Comparison of ENCODE assay signal across 8 cellular contexts in the genomic region with DNA sequence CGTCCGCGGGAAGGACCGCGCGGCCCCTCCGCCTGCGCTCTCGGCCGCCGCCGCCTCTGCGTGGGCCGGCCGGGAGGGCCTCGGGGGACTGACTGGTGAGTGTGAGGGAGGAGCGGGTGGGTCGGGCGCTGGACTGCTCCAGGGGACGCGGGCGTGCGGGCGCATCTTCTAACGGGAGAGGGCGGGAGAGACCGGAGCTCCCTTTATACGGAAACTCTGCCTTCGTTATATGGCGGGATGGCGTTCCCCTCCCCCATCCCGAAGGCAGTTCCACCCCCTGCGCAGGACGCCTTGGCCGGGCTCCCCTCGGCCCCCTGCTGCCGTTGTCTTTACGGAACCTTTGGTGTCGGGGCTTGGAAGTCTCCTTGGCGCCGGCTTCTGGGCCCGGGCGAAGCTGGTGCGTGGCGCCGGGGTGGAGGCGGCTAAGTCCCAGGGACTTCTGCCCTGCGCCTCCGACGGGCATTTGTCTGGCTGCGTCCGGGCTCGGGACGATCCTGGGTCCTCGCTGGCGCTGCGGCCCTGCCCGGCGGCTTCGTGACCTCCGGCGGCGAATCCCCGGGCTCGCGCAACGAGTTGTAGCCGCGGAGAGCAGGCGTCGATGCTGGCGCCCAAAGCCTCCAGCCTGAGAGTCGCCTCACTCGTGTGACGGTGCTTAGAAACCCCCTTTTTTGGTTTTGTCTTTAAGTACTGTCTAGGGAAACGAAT. TPM values are rescaled to one million over a fixed set of nuclear protein-coding genes. Genes with fewer than 3 reads are reported as not detected.
DNase-seq lines count a peak whose midpoint lies in the region; ATAC-seq and TF ChIP-seq lines count a peak whose summit lies in the region.

No MANE protein-coding gene starts in this region.

- no peak for TF ChIP-seq EP300 in suprapubic skin (IDR thresholded peaks at IDR 0.05)

- H3K36me3 ChIP-seq in neuron (ENCODE audit: insufficient read depth, low read length) (peaks cover 14% of the 10 kb centered on the region), suprapubic skin (peaks cover 3% of the 10 kb centered on the region)

- H3K27me3 ChIP-seq in neuron (ENCODE audit: insufficient read depth, low read length) (no peaks in the 10 kb centered on the region), suprapubic skin (no peaks in the 10 kb centered on the region)

- TF ChIP-seq POLR2A in suprapubic skin (IDR thresholded peaks at IDR 0.05): no peak

- H3K9me3 ChIP-seq in neuron (ENCODE audit: low read length) (no peaks in the 10 kb centered on the region), suprapubic skin (no peaks in the 10 kb centered on the region)

- H3K4me1 ChIP-seq in neuron (ENCODE audit: insufficient read depth, low read length) (peaks cover 12% of the 10 kb centered on the region), suprapubic skin (peaks cover 28% of the 10 kb centered on the region)

- H3K27ac ChIP-seq in suprapubic skin: peak overlapping the region; percentile 98

- H3K4me3 ChIP-seq in neuron (ENCODE audit: low read length): peak overlapping the region; percentile 94
- peak overlapping the region; percentile 95 for H3K4me3 ChIP-seq in suprapubic skin

- WGBS in suprapubic skin: 0% methylated on average over 17 of the region's 76 CpGs

- ATAC-seq in GM21529 (IDR thresholded peaks at IDR 0.05; ENCODE audit: unreplicated experiment): peak; percentile 38

- H2AFZ ChIP-seq in neuron (ENCODE audit: low read depth, low read length): peak overlapping the region; percentile 77

- DNase-seq in DMS79 treated with DMSO at 0.1 percent for 48 hours (lab: John Stamatoyannopoulos, UW) (peak; percentile 29), HuH-7 (ENCODE audit: low spot score) (peak; percentile 36), SHP77 (lab: John Stamatoyannopoulos, UW) (peak; percentile 41 to 46), foreskin melanocyte (peak; percentile 57), suprapubic skin (ENCODE audit: low spot score in 2 of 2) (peak; percentile 84 to 86)
- peak; percentile 35 for DNase-seq in activated gamma-delta T cell treated with anti-CD3 and anti-CD28 coated beads, Interleukin-2, amount 50 U/mL, for 16 hours (ENCODE audit: low read depth)

- TF ChIP-seq CTCF in suprapubic skin (IDR thresholded peaks at IDR 0.05): no peak

RNA-seq across cellular contexts. Expression of a gene that starts 0.5 kb away (rescaled TPM):
- total RNA-seq in suprapubic skin: 10 to 100 TPM; 14.7 to 39.6 (median 32.2) TPM

RNA-seq across cellular contexts. Expression of a gene that starts 24.2 kb away (rescaled TPM):
- total RNA-seq in suprapubic skin: 10 to 100 TPM; 32.7 to 97.0 (median 39.5) TPM

Comparison
In these comparisons a context has a peak if more than half of its experiments do, and no peak if none do; other contexts are left out.
1. Peak in every context shown above with its lines: DNase-seq, ATAC-seq, H3K4me3 ChIP-seq and H3K27ac ChIP-seq.
2. DNase-seq: peak in every context shown above with its lines; median percentile 85 in suprapubic skin; 57 in foreskin melanocyte; 44 in SHP77; 36 in HuH-7; 35 in activated gamma-delta T cell treated with anti-CD3 and anti-CD28 coated beads, Interleukin-2, amount 50 U/mL, for 16 hours; 29 in DMS79 treated with DMSO at 0.1 percent for 48 hours.